ENCODE assay signal across 1 cellular context in the genomic region with DNA sequence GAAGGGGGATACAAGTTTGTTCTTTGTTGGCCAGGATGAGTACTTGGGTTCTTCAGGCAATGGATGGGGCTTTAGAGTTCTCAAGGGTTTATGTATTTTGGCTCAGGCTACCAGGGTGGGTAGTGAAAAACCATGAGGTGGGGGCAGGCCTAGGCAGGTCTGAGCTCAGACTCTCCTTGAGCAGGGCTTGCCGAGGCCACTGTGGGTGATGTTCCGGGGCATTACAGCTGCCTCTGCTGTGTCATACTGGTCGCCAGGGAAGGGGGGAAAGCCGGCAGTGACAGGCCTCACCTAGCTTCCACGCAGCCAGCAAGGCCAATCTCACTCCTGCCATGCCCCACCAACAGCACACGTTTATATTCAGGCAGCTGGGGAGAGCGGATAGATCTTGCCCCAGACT.
TF ChIP-seq lines count a peak whose summit lies in the region.

No MANE protein-coding gene starts in this region.

TF ChIP-seq in IMR-90, 13 proteins besides CTCF, POLR2A, EP300 and RAD21:
- no peak for TF ChIP-seq MXI1 (IDR thresholded peaks at IDR 0.05; ENCODE audit: borderline replicate concordance, low read depth, low read length)
- no peak for TF ChIP-seq BHLHE40 (IDR thresholded peaks at IDR 0.05; ENCODE audit: low read depth, low read length)
- no peak for TF ChIP-seq SMC3 (IDR thresholded peaks at IDR 0.05; ENCODE audit: low read depth, low read length)
- TF ChIP-seq RFX5 (IDR thresholded peaks at IDR 0.05; ENCODE audit: low read depth, low read length): no peak
- no peak for TF ChIP-seq FOS (IDR thresholded peaks at IDR 0.05; ENCODE audit: low read depth, low read length)
- TF ChIP-seq NFE2L2 (IDR thresholded peaks at IDR 0.05; ENCODE audit: low read depth, low read length): no peak
- TF ChIP-seq, protein P1, sequence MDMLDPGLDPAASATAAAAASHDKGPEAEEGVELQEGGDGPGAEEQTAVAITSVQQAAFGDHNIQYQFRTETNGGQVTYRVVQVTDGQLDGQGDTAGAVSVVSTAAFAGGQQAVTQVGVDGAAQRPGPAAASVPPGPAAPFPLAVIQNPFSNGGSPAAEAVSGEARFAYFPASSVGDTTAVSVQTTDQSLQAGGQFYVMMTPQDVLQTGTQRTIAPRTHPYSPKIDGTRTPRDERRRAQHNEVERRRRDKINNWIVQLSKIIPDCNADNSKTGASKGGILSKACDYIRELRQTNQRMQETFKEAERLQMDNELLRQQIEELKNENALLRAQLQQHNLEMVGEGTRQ (IDR thresholded peaks at IDR 0.05; ENCODE audit: low read depth, low read length): no peak
- TF ChIP-seq CEBPB (IDR thresholded peaks at IDR 0.05; ENCODE audit: low read depth, low read length): no peak
- TF ChIP-seq MAFK (IDR thresholded peaks at IDR 0.05; ENCODE audit: low read depth, low read length): no peak
- TF ChIP-seq RCOR1 (IDR thresholded peaks at IDR 0.05; ENCODE audit: insufficient replicate concordance, low read length): no peak
- TF ChIP-seq, protein P2, sequence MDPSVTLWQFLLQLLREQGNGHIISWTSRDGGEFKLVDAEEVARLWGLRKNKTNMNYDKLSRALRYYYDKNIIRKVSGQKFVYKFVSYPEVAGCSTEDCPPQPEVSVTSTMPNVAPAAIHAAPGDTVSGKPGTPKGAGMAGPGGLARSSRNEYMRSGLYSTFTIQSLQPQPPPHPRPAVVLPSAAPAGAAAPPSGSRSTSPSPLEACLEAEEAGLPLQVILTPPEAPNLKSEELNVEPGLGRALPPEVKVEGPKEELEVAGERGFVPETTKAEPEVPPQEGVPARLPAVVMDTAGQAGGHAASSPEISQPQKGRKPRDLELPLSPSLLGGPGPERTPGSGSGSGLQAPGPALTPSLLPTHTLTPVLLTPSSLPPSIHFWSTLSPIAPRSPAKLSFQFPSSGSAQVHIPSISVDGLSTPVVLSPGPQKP (IDR thresholded peaks at IDR 0.05; ENCODE audit: borderline replicate concordance, low read depth, low read length): no peak
- TF ChIP-seq CHD1 (IDR thresholded peaks at IDR 0.05; ENCODE audit: low read depth, low read length): no peak
- no peak for TF ChIP-seq MAZ (IDR thresholded peaks at IDR 0.05; ENCODE audit: borderline replicate concordance, low read depth, low read length)
